In the genomic region with DNA sequence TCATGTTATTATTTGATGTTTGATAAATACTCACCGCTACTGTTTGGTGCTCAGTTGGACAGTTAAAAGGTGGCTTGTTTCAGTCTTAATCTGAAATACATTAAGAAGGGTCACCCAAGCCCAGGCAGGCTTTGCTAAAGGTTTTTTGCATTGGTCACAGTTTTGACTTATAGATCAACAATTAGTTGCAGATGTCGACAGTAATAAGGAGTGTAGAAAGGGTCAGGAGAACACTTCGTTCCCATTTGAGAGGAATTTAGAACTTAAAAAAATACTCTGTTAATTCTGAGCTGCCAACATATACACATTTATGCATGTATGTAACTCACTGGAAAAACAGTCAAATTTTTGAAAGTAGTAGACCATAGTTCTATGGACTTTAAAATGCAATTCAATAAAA, we compare ENCODE assay signal across 17 cellular contexts.
"Had no signal": no experiment of that assay in that cellular context is flagged by ENCODE, and none has a peak within 500 bp of the region (broad histone marks: within the 10 kb centered on the region; RNA-seq: fewer than 3 reads in every experiment).

No MANE protein-coding gene starts in this region.

- H3K4me1 ChIP-seq: prostate gland, upper lobe of left lung had no signal

- H3K27ac Mint-ChIP-seq: activated T-helper 1 cell treated with anti-CD3 and anti-CD28 coated beads, Interleukin-12 subunit alpha, Interleukin-12 subunit beta, Interleukin-2, Interleukin-4 antibody, amounts not matched to agents 30 ng/mL and 10 ng/mL and 1 ng/mL, durations not matched to agents 14 hours and 24 hours and 36 hours; dendritic cell treated with granulocyte-macrophage colony-stimulating factor and Interleukin-4, amounts not matched to agents 40 ng/mL and 50 ng/mL, for 4 days; effector memory CD8-positive, alpha-beta T cell; natural killer cell had no signal

- H3K9me3 ChIP-seq: heart left ventricle, prostate gland, upper lobe of left lung had no signal

- H3K4me3 ChIP-seq: heart left ventricle, prostate gland, upper lobe of left lung had no signal

- H3K9me3 Mint-ChIP-seq: activated T-helper 1 cell treated with anti-CD3 and anti-CD28 coated beads, Interleukin-12 subunit alpha, Interleukin-12 subunit beta, Interleukin-2, Interleukin-4 antibody, amounts not matched to agents 30 ng/mL and 10 ng/mL and 1 ng/mL, durations not matched to agents 14 hours and 24 hours and 36 hours; central memory CD8-positive, alpha-beta T cell had no signal

- ATAC-seq: effector memory CD8-positive, alpha-beta T cell; heart left ventricle; left lobe of liver; natural killer cell; sciatic nerve had no signal

- H3K36me3 ChIP-seq: heart left ventricle, prostate gland, upper lobe of left lung had no signal

- H3K27ac ChIP-seq: epithelial cell of prostate, heart left ventricle, prostate gland, upper lobe of left lung had no signal

- H3K4me1 Mint-ChIP-seq: central memory CD8-positive, alpha-beta T cell; natural killer cell had no signal

- H3K27me3 ChIP-seq: heart left ventricle, upper lobe of left lung had no signal

- H3K36me3 Mint-ChIP-seq: natural killer cell had no signal

- H3K4me3 Mint-ChIP-seq: activated T-helper 1 cell treated with anti-CD3 and anti-CD28 coated beads, Interleukin-12 subunit alpha, Interleukin-12 subunit beta, Interleukin-2, Interleukin-4 antibody, amounts not matched to agents 30 ng/mL and 10 ng/mL and 1 ng/mL, durations not matched to agents 14 hours and 24 hours and 36 hours; central memory CD8-positive, alpha-beta T cell; dendritic cell treated with granulocyte-macrophage colony-stimulating factor and Interleukin-4, amounts not matched to agents 40 ng/mL and 50 ng/mL, for 4 days; effector memory CD8-positive, alpha-beta T cell; natural killer cell had no signal

- DNase-seq: activated CD4-positive, alpha-beta T cell treated with anti-CD3 and anti-CD28 coated beads for 48 hours; activated naive CD4-positive, alpha-beta T cell; effector memory CD8-positive, alpha-beta T cell; heart left ventricle; natural killer cell; nucleus accumbens; stimulated activated CD4-positive, alpha-beta T cell treated with anti-CD3 and anti-CD28 coated beads, Interleukin-2, amount 100 ng/mL, for 48 hours; stimulated activated naive CD4-positive, alpha-beta T cell treated with Interleukin-2 at 50 U/mL for 16 hours; T-helper 1 cell; upper lobe of left lung had no signal
